ENCODE assay signal across 8 cellular contexts in the genomic region with DNA sequence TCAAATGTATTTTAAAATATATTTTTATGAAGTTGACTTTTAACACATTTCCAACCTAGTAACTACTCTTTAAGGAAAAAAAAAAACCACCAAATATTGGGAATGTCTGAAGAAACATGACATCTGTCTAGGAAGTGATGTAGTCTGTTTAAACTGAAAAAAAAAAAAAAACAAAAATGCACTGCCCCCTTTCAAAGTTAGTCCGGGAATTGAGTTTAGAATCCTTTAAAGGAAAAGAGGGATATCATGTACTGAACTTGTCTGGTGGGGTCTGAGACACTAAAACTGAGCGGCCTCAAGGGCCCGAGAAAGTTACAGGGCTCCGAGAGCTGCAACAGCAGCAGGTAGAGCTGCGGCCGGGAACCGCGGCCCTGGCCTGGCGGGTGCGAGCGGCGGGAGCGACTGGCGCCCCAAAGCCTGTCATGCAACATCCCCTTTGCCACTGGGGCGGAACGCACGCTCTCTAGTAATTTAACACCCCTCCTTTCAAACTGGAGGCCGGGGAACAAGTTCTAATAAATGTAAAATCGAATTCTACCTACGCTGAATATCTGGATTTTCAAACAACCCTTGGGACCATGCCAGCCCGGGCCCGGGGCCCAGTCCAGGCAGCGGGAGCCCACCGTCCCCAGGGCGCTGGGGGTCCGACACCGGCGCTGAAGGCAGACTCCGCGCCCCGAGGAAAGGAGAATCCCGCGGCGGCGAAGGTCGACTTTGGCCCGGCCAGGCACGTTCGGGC. TPM values are rescaled to one million over a fixed set of nuclear protein-coding genes. Genes with fewer than 3 reads are reported as not detected.
A peak's percentile ranks its signal among the peaks of the same experiment; 100 is the strongest.
DNase-seq lines count a peak whose midpoint lies in the region; ATAC-seq and TF ChIP-seq lines count a peak whose summit lies in the region.

No MANE protein-coding gene starts in this region.

- H3K4me1 ChIP-seq in mucosa of descending colon (ENCODE audit: low read depth): peaks cover 4% of the 10 kb centered on the region

- peak overlapping the region; percentile 92 for H3K27ac ChIP-seq in epithelial cell of prostate

- no peak for TF ChIP-seq CTCF in mucosa of descending colon (IDR thresholded peaks at IDR 0.05)

- H3K36me3 ChIP-seq in mucosa of descending colon (ENCODE audit: low read depth): no peaks in the 10 kb centered on the region

- H3K9me3 ChIP-seq in mucosa of descending colon: no peaks in the 10 kb centered on the region

- peak overlapping the region; percentile 84 for H3K4me3 Mint-ChIP-seq in stimulated activated memory B cell treated with anti-CD40 and anti-IgM and Interleukin-4, amounts not matched to agents 10 μg/mL and 1 μg/mL and 100 μg/mL, for 72 hours

- H3K9me3 Mint-ChIP-seq in stimulated activated memory B cell treated with anti-CD40 and anti-IgM and Interleukin-4, amounts not matched to agents 10 μg/mL and 1 μg/mL and 100 μg/mL, for 72 hours: no peaks in the 10 kb centered on the region

- peak overlapping the region; percentile 88 for H3K27ac Mint-ChIP-seq in stimulated activated memory B cell treated with anti-CD40 and anti-IgM and Interleukin-4, amounts not matched to agents 10 μg/mL and 1 μg/mL and 100 μg/mL, for 72 hours

- H3K4me1 Mint-ChIP-seq in stimulated activated memory B cell treated with anti-CD40 and anti-IgM and Interleukin-4, amounts not matched to agents 10 μg/mL and 1 μg/mL and 100 μg/mL, for 72 hours: peaks cover 23% of the 10 kb centered on the region

- intact Hi-C loops in mucosa of descending colon (cut with DNase I, micrococcal nuclease): no loop called here

- H3K36me3 Mint-ChIP-seq in stimulated activated memory B cell treated with anti-CD40 and anti-IgM and Interleukin-4, amounts not matched to agents 10 μg/mL and 1 μg/mL and 100 μg/mL, for 72 hours: peaks cover 11% of the 10 kb centered on the region

- H3K4me3 ChIP-seq in mucosa of descending colon: peak overlapping the region; percentile 55

- DNase-seq in SKM-1 treated with dmso at 0.1 percent for 144 hours (lab: John Stamatoyannopoulos, UW; ENCODE audit: unreplicated experiment): peak; percentile 28
- DNase-seq in SKM-1 (lab: John Stamatoyannopoulos, UW; ENCODE audit: unreplicated experiment): no peak
- peak; percentile 4 for DNase-seq in NCI-H2227 treated with DMSO at 0.1 percent for 48 hours (lab: John Stamatoyannopoulos, UW)
- DNase-seq in activated CD8-positive, alpha-beta memory T cell treated with anti-CD3 and anti-CD28 coated beads for 24 hours: peak; percentile 79
- DNase-seq in epithelial cell of prostate (ENCODE audit: low read depth, low spot score): no peak
- DNase-seq in mucosa of descending colon: peak; percentile 59 to 74 (median 59)

- peak; percentile 72 for ATAC-seq in HG02973 (IDR thresholded peaks at IDR 0.05; ENCODE audit: unreplicated experiment)
- ATAC-seq in mucosa of descending colon: peak; percentile 73
- ATAC-seq in stimulated activated memory B cell treated with anti-CD40 and anti-IgM and Interleukin-4, amounts not matched to agents 10 μg/mL and 1 μg/mL and 100 μg/mL, for 72 hours: peak; percentile 88

- H3K27me3 Mint-ChIP-seq in stimulated activated memory B cell treated with anti-CD40 and anti-IgM and Interleukin-4, amounts not matched to agents 10 μg/mL and 1 μg/mL and 100 μg/mL, for 72 hours: no peaks in the 10 kb centered on the region

RNA-seq across cellular contexts. Expression of a gene that starts 0.8 kb away (rescaled TPM):
- 10 to 100 TPM; 26.7 to 83.7 (median 26.8) TPM for total RNA-seq in mucosa of descending colon

Comparison
In these comparisons a context has a peak if more than half of its experiments do, and no peak if none do; other contexts are left out.
1. DNase-seq: peak in SKM-1 treated with dmso at 0.1 percent for 144 hours (single experiment), NCI-H2227 treated with DMSO at 0.1 percent for 48 hours (single experiment), activated CD8-positive, alpha-beta memory T cell treated with anti-CD3 and anti-CD28 coated beads for 24 hours (single experiment) and mucosa of descending colon (3 of 3); none in SKM-1 (single experiment) and epithelial cell of prostate (single experiment).
2. Peak in every context shown above with its lines, with median percentiles within 50 percentile points of each other: ATAC-seq.